In genomic region chr22:42462016-42462415, GRCh38 we compare ENCODE assay signal across 18 cellular contexts. TPM values are rescaled to one million over a fixed set of nuclear protein-coding genes. Genes with fewer than 3 reads are reported as not detected.
A peak's percentile ranks its signal among the peaks of the same experiment; 100 is the strongest.
DNase-seq lines count a peak whose midpoint lies in the region; ATAC-seq and TF ChIP-seq lines count a peak whose summit lies in the region.
"Had no signal": no experiment of that assay in that cellular context is flagged by ENCODE, and none has a peak within 500 bp of the region (broad histone marks: within the 10 kb centered on the region; RNA-seq: fewer than 3 reads in every experiment).

No MANE protein-coding gene starts in this region.

- no TSS peak for BruUV-seq in Panc1 (replicated peaks; lab: Mats Ljungman, UMichigan)

- POLR2A ChIA-PET in Panc1 (lab: Charles Lee), result no interaction called here

- no peak for TF ChIP-seq CTCF in Panc1 (IDR thresholded peaks at IDR 0.05)
- TF ChIP-seq CTCF in parathyroid adenoma (IDR thresholded peaks at IDR 0.05), result no peak

- in situ Hi-C loops in Panc1 (cut with HindIII; ENCODE audit: low pct_unique_long_range_greater_than_20kb, low sequenced_read_pairs), result no loop called here

- CTCF ChIA-PET in Panc1 (lab: Charles Lee), result no interaction called here

- no peak overlapping the region for H3K4me3 ChIP-seq in Panc1 (ENCODE audit: low read depth in 2 of 2, low read length in 2 of 2)
- H3K4me3 ChIP-seq in parathyroid adenoma (ENCODE audit: low read depth, low read length), result no peak overlapping the region
- H3K4me3 ChIP-seq: A549, left ventricle myocardium inferior, smooth muscle cell, thyroid gland had no signal

- DNase-seq in NCI-H2171 treated with DMSO at 0.1 percent for 48 hours (lab: John Stamatoyannopoulos, UW), result peak; percentile 25
- no peak for DNase-seq in NCI-H2171 (lab: John Stamatoyannopoulos, UW)
- peak; percentile 65 for DNase-seq in NCI-H1105 treated with DMSO at 0.1 percent for 48 hours (lab: John Stamatoyannopoulos, UW)
- DNase-seq in Panc1 (ENCODE audit: low read depth, low spot score), result no peak
- DNase-seq in NCI-H446 treated with DMSO at 0.1 percent for 48 hours (lab: John Stamatoyannopoulos, UW), result no peak
- DNase-seq in activated CD4-positive, alpha-beta T cell treated with anti-CD3 and anti-CD28 coated beads, Interleukin-2, amount 50 U/mL, for 48 hours, result no peak
- DNase-seq: activated CD8-positive, alpha-beta memory T cell treated with anti-CD3 and anti-CD28 coated beads for 24 hours; amniotic stem cell; CD8-positive, alpha-beta memory T cell; IMR-90; left ventricle myocardium inferior; thyroid gland had no signal

- intact Hi-C loops in Panc1 (cut with micrococcal nuclease; ENCODE audit: unreplicated experiment), result no loop called here

- H3K27ac ChIP-seq in Panc1 (ENCODE audit: low read length) (no peak overlapping the region), parathyroid adenoma (peak overlapping the region; percentile 42)
- H3K27ac ChIP-seq: A549, left ventricle myocardium inferior, thyroid gland had no signal

- ATAC-seq in Panc1 (peak; percentile 65; the same call in 1 of the 2 replicates), HG02763 (IDR thresholded peaks at IDR 0.05; ENCODE audit: unreplicated experiment) (no peak)
- ATAC-seq: A549, HCT116 had no signal

- H2AFZ ChIP-seq in parathyroid adenoma, result peak overlapping the region; percentile 56

- no peaks in the 10 kb centered on the region for H3K36me3 ChIP-seq in Panc1 (ENCODE audit: control insufficient read depth, insufficient read depth, low read length)
- H3K36me3 ChIP-seq in parathyroid adenoma (ENCODE audit: control insufficient read depth, insufficient read depth, low read length), result no peaks in the 10 kb centered on the region
- H3K36me3 ChIP-seq: left ventricle myocardium inferior, thyroid gland had no signal

- H3K9ac ChIP-seq in parathyroid adenoma, result no peak overlapping the region

- no peaks in the 10 kb centered on the region for H3K9me3 ChIP-seq in Panc1 (ENCODE audit: control insufficient read depth, insufficient read depth, low read depth, low read length)
- H3K9me3 ChIP-seq in parathyroid adenoma (ENCODE audit: control insufficient read depth, low read length), result no peaks in the 10 kb centered on the region
- H3K9me3 ChIP-seq: A549, left ventricle myocardium inferior, thyroid gland had no signal

- H3K4me2 ChIP-seq in parathyroid adenoma (ENCODE audit: low read length), result peak overlapping the region; percentile 19
- H3K4me2 ChIP-seq: A549, smooth muscle cell had no signal

- H3K79me2 ChIP-seq in parathyroid adenoma, result no peaks in the 10 kb centered on the region

- 0 out of 2 replicates have a peak, but pooled peaks cover 2% of the 10 kb centered on the region for H3K27me3 ChIP-seq in Panc1 (ENCODE audit: control insufficient read depth, insufficient read depth, low read length)
- no peaks in the 10 kb centered on the region for H3K27me3 ChIP-seq in parathyroid adenoma (ENCODE audit: control insufficient read depth, insufficient read depth, low read length)
- H3K27me3 ChIP-seq: thyroid gland had no signal

- H3K4me1 ChIP-seq in Panc1 (ENCODE audit: control insufficient read depth, insufficient read depth, low read length) (no peaks in the 10 kb centered on the region), parathyroid adenoma (no peaks in the 10 kb centered on the region)
- H3K4me1 ChIP-seq: A549, thyroid gland had no signal

RNA-seq across cellular contexts. Expression of gene NFAM1, which starts 29.8 kb away (rescaled TPM):
- total RNA-seq in Panc1 (2021; ENCODE audit: unreplicated experiment), result 0.41 TPM
- polyA plus RNA-seq in Panc1 (2012; ENCODE audit: insufficient read length), result 0.47 TPM
- total RNA-seq: IMR-90, SK-MEL-5, smooth muscle cell had no signal
- polyA plus RNA-seq: A549; CD8-positive, alpha-beta memory T cell; IMR-90; smooth muscle cell had no signal

RNA-seq across cellular contexts. Expression of gene RRP7A, which starts 57.6 kb away (rescaled TPM):
- 29.8 TPM for total RNA-seq in Panc1 (2021; ENCODE audit: unreplicated experiment)
- polyA plus RNA-seq in Panc1 (2012; ENCODE audit: insufficient read length), result 18.3 TPM

Comparison
In these comparisons a context has a peak if more than half of its experiments do, and no peak if none do; other contexts are left out.
1. DNase-seq: peak in NCI-H2171 treated with DMSO at 0.1 percent for 48 hours (single experiment) and NCI-H1105 treated with DMSO at 0.1 percent for 48 hours (single experiment); none in NCI-H2171 (single experiment), Panc1 (single experiment), NCI-H446 treated with DMSO at 0.1 percent for 48 hours (single experiment) and activated CD4-positive, alpha-beta T cell treated with anti-CD3 and anti-CD28 coated beads, Interleukin-2, amount 50 U/mL, for 48 hours (0 of 2).